In genomic region chr1:10745886-10746455, GRCh38 we compare ENCODE assay signal across 23 cellular contexts. TPM values are rescaled to one million over a fixed set of nuclear protein-coding genes. Genes with fewer than 3 reads are reported as not detected.
DNase-seq lines count a peak whose midpoint lies in the region; ATAC-seq and TF ChIP-seq lines count a peak whose summit lies in the region.
"Had no signal": no experiment of that assay in that cellular context is flagged by ENCODE, and none has a peak within 500 bp of the region (broad histone marks: within the 10 kb centered on the region; RNA-seq: fewer than 3 reads in every experiment).

No MANE protein-coding gene starts in this region.

- no peak overlapping the region for H2AFZ ChIP-seq in MM.1S (ENCODE audit: low read length)

- H3F3A ChIP-seq in MM.1S (ENCODE audit: insufficient read depth, low read length): no peaks in the 10 kb centered on the region

- peaks cover 22% of the 10 kb centered on the region for H3K27me3 Mint-ChIP-seq in T-helper 17 cell
- H3K27me3 Mint-ChIP-seq: activated naive CD8-positive, alpha-beta T cell treated with anti-CD3 and anti-CD28 coated beads for 36 hours had no signal

- DNase-seq in MM.1S (no peak), epithelial cell of prostate (ENCODE audit: low read depth, low spot score) (no peak), left lung (peak in 1 of 2 donors; percentile 67), T-helper 17 cell (no peak), C1 segment of cervical spinal cord (lab: John Stamatoyannopoulos, UW) (no peak), NCI-H1436 (lab: John Stamatoyannopoulos, UW) (no peak)
- DNase-seq: activated CD4-positive, alpha-beta memory T cell treated with anti-CD3 and anti-CD28 coated beads, Interleukin-2, amount 10 ng/mL, durations not matched to agents 7 days and 5 days; activated CD4-positive, CD25-positive, alpha-beta regulatory T cell treated with anti-CD3 and anti-CD28 coated beads, Interleukin-2, amount 50 U/mL, for 72 hours; activated naive CD8-positive, alpha-beta T cell treated with anti-CD3 and anti-CD28 coated beads for 36 hours; CD4-positive, alpha-beta memory T cell; DMS 273 treated with DMSO at 0.1 percent for 48 hours; erythroblast; foreskin keratinocyte; hippocampal formation; immature natural killer cell; NCI-H526; stimulated activated CD4-positive, alpha-beta T cell treated with anti-CD3 and anti-CD28 coated beads, Interleukin-2, amount 100 ng/mL, for 24 hours; T-cell had no signal

- H3K4me2 ChIP-seq in MM.1S (ENCODE audit: low read depth, low read length): peak overlapping the region; percentile 24; the same call in 1 of the 2 replicates
- H3K4me2 ChIP-seq: smooth muscle cell had no signal

- no peak overlapping the region for H3K27ac Mint-ChIP-seq in T-helper 17 cell
- H3K27ac Mint-ChIP-seq: activated CD4-positive, alpha-beta memory T cell treated with anti-CD3 and anti-CD28 coated beads, Interleukin-2, amount 10 ng/mL, durations not matched to agents 7 days and 5 days; activated naive CD8-positive, alpha-beta T cell treated with anti-CD3 and anti-CD28 coated beads for 36 hours; IgD-negative memory B cell; immature natural killer cell; progenitor cell of endocrine pancreas; T-cell had no signal

- ATAC-seq in left lung (peak; percentile 93), T-helper 17 cell (no peak)
- ATAC-seq: foreskin keratinocyte, T-cell had no signal

- H3K36me3 ChIP-seq in MM.1S (replicated peaks; ENCODE audit: insufficient read depth, low read length) (no peaks in the 10 kb centered on the region), left lung (no peaks in the 10 kb centered on the region), skeletal muscle tissue (ENCODE audit: control insufficient read depth in 3 of 3, insufficient read depth in 3 of 3, low read length in 3 of 3) (peaks cover 0 to 5% (median 2%) of the 10 kb centered on the region in 3 donors)

- H3K9ac ChIP-seq in MM.1S (ENCODE audit: low read length) (no peak overlapping the region), skeletal muscle tissue (ENCODE audit: low read depth in 1 of 3, low read length in 3 of 3) (peak overlapping the region in 1 of 3 donors; percentile 45)

- H3K27ac ChIP-seq in MM.1S (ENCODE audit: low read length) (no peak overlapping the region), epithelial cell of prostate (peak overlapping the region; percentile 30), left lung (peak overlapping the region; percentile 13 to 69), skeletal muscle tissue (ENCODE audit: low read depth, low read length) (peak overlapping the region; percentile 81)
- H3K27ac ChIP-seq: foreskin keratinocyte had no signal

- TF ChIP-seq CTCF in MM.1S (IDR thresholded peaks at IDR 0.05; ENCODE audit: low read length) (no peak), left lung (IDR thresholded peaks at IDR 0.05) (no peak)

- H3K27me3 ChIP-seq in MM.1S (replicated peaks; ENCODE audit: insufficient read depth, low read length) (peaks cover 90% of the 10 kb centered on the region), left lung (no peaks in the 10 kb centered on the region), skeletal muscle tissue (ENCODE audit: control insufficient read depth in 3 of 3, insufficient read depth in 3 of 3, low read length in 3 of 3) (no peaks in the 10 kb centered on the region)
- H3K27me3 ChIP-seq: foreskin keratinocyte had no signal

- H3K79me2 ChIP-seq in MM.1S (ENCODE audit: low read length): no peaks in the 10 kb centered on the region

- no peaks in the 10 kb centered on the region for H3K36me3 Mint-ChIP-seq in T-helper 17 cell (ENCODE audit: low read depth)
- H3K36me3 Mint-ChIP-seq: activated naive CD8-positive, alpha-beta T cell treated with anti-CD3 and anti-CD28 coated beads for 36 hours; CD4-positive, alpha-beta memory T cell; IgD-negative memory B cell; immature natural killer cell; T-cell had no signal

- intact Hi-C loops in left lung (cut with DNase I): no loop called here

- H3K4me3 Mint-ChIP-seq in T-helper 17 cell: no peak overlapping the region
- H3K4me3 Mint-ChIP-seq: activated CD4-positive, alpha-beta memory T cell treated with anti-CD3 and anti-CD28 coated beads, Interleukin-2, amount 10 ng/mL, durations not matched to agents 7 days and 5 days; activated naive CD8-positive, alpha-beta T cell treated with anti-CD3 and anti-CD28 coated beads for 36 hours; CD4-positive, alpha-beta memory T cell; IgD-negative memory B cell; immature natural killer cell; neural crest cell; T-cell had no signal

- no peaks in the 10 kb centered on the region for H3K9me2 ChIP-seq in MM.1S (replicated peaks; ENCODE audit: insufficient read depth, low read length)

- H3K4me1 ChIP-seq in MM.1S (ENCODE audit: low read length) (no peaks in the 10 kb centered on the region), left lung (peaks cover 0 to 7% of the 10 kb centered on the region in 2 donors), skeletal muscle tissue (ENCODE audit: control insufficient read depth in 3 of 3, insufficient read depth in 3 of 3, low read length in 3 of 3) (peaks cover 32 to 48% (median 42%) of the 10 kb centered on the region in 3 donors)
- H3K4me1 ChIP-seq: foreskin keratinocyte had no signal

- no peaks in the 10 kb centered on the region for H4K20me1 ChIP-seq in MM.1S (ENCODE audit: insufficient read depth, low read length)

- no peaks in the 10 kb centered on the region for H3K4me1 Mint-ChIP-seq in T-helper 17 cell
- H3K4me1 Mint-ChIP-seq: activated CD4-positive, alpha-beta memory T cell treated with anti-CD3 and anti-CD28 coated beads, Interleukin-2, amount 10 ng/mL, durations not matched to agents 7 days and 5 days; activated naive CD8-positive, alpha-beta T cell treated with anti-CD3 and anti-CD28 coated beads for 36 hours; CD4-positive, alpha-beta memory T cell; immature natural killer cell; T-cell had no signal

- H3K4me3 ChIP-seq in MM.1S (ENCODE audit: low read length) (0 out of 2 replicates have a peak overlapping the region, but pooled peaks have one; percentile 24), left lung (no peak overlapping the region), skeletal muscle tissue (ENCODE audit: low read length in 3 of 3) (no peak overlapping the region)
- H3K4me3 ChIP-seq: smooth muscle cell had no signal

- H3K9me3 ChIP-seq in MM.1S (replicated peaks; ENCODE audit: insufficient read depth, low read length) (no peaks in the 10 kb centered on the region), left lung (no peaks in the 10 kb centered on the region), skeletal muscle tissue (ENCODE audit: control insufficient read depth in 3 of 3, low read length in 3 of 3) (no peaks in the 10 kb centered on the region), T-helper 17 cell (ENCODE audit: control insufficient read depth, low read length, poor library complexity, severe bottlenecking) (no peaks in the 10 kb centered on the region)

RNA-seq across cellular contexts. Expression of gene CASZ1, which starts 50.5 kb away (rescaled TPM):
- 10 to 100 TPM; 41.8 to 44.0 TPM for total RNA-seq in left lung
- 26.1 TPM for total RNA-seq in skeletal muscle tissue
- 10 to 100 TPM; 20.8 to 21.2 TPM for total RNA-seq in T-helper 17 cell
